Comparison of ENCODE assay signal across 15 cellular contexts in the genomic region with DNA sequence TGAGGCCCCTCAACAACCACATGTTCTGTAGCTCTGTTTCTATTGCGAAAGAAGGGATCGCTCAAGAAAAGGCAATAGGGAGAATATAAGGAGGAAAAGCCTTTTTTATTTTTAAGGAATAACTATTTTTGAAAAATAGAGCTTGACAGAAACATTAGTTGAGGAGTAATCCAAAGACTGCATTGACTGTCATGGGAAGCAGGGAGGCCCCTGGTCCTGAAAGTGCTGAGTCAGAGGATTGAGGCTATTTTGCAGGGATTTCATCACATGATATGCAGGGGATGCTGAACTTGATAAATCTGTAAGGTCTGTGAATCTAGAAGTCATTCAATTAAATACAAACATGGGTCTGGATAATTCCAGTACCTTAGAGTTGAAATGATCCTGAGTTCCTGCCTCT.
DNase-seq lines count a peak whose midpoint lies in the region; ATAC-seq, FAIRE-seq and TF ChIP-seq lines count a peak whose summit lies in the region.
"Had no signal": no experiment of that assay in that cellular context is flagged by ENCODE, and none has a peak within 500 bp of the region (broad histone marks: within the 10 kb centered on the region; RNA-seq: fewer than 3 reads in every experiment).

No MANE protein-coding gene starts in this region.

- no peaks in the 10 kb centered on the region for H3K23me2 ChIP-seq in H1 (ENCODE audit: low read depth, low read length)

- no peak overlapping the region for H3K14ac ChIP-seq in H1 (ENCODE audit: insufficient read length)

- H3K27me3 ChIP-seq in adipocyte (replicated peaks; ENCODE audit: control insufficient read depth, insufficient read depth, low read length) (no peaks in the 10 kb centered on the region), H1 (replicated peaks in 1 of 4; ENCODE audit: control insufficient read depth in 3 of 4, extremely low read depth in 1 of 4, insufficient read depth in 3 of 4, low read length in 3 of 4) (peaks cover 0 to 1% (median 0%) of the 10 kb centered on the region in 4 experiments; a peak in 1 of 7 replicates)

- CTCF ChIA-PET in H1 (lab: Charles Lee; ENCODE audit: partially characterized antibody): interaction anchor here (1.0 kb wide), 2 partner anchors 9 to 49 kb away, joined by 3 read pairs; no protein-coding TSS in a partner anchor

- no peak overlapping the region for H3K18ac ChIP-seq in H1 (ENCODE audit: extremely low read depth, low read length)

- no peak overlapping the region for H2BK15ac ChIP-seq in H1 (ENCODE audit: low read length)

- H3K4me3 ChIP-seq in adipocyte (ENCODE audit: low read length) (no peak overlapping the region), H1 (ENCODE audit: extremely low read depth in 1 of 4, insufficient read depth in 2 of 4, low read depth in 3 of 4, low read length in 4 of 4) (no peak overlapping the region)
- H3K4me3 ChIP-seq: HAP-1 had no signal

- peak; percentile 13 for DNase-seq in NOMO-1 treated with DMSO at 0.1 percent for 48 hours (lab: John Stamatoyannopoulos, UW; ENCODE audit: unreplicated experiment)
- no peak for DNase-seq in NOMO-1 (lab: John Stamatoyannopoulos, UW; ENCODE audit: unreplicated experiment in 2 of 2)
- peak; percentile 37 for DNase-seq in adipocyte (ENCODE audit: low read depth)
- DNase-seq in H1 (ENCODE audit: low read depth in 1 of 2, low spot score in 2 of 2): no peak
- DNase-seq in GM19238 (ENCODE audit: insufficient read length, low spot score): no peak
- DNase-seq: 8988T; ACHN; C1 segment of cervical spinal cord; Calu3; CD4-positive, alpha-beta T cell; DMS 273 treated with DMSO at 0.1 percent for 48 hours; GOT3 had no signal

- no peak overlapping the region for H4K91ac ChIP-seq in H1 (replicated peaks; ENCODE audit: insufficient read length, low read length)

- H2AFZ ChIP-seq in H1 (ENCODE audit: low read length): no peak overlapping the region

- no peak overlapping the region for H3K23ac ChIP-seq in H1 (ENCODE audit: insufficient read length)

- no peak overlapping the region for H2BK120ac ChIP-seq in H1 (replicated peaks; ENCODE audit: low read depth, low read length)

- H4K20me1 ChIP-seq in H1 (replicated peaks in 1 of 2; ENCODE audit: control insufficient read depth in 1 of 2, insufficient read depth in 2 of 2, low read length in 2 of 2): no peaks in the 10 kb centered on the region

- no peaks in the 10 kb centered on the region for H3K79me1 ChIP-seq in H1 (ENCODE audit: low read depth, low read length)

- TF ChIP-seq RAD21 in H1 (IDR thresholded peaks at IDR 0.05 in 1 of 2, conservative IDR thresholded peaks at IDR 0.05 in 1 of 2; ENCODE audit: low read depth in 2 of 2, low read length in 2 of 2): no peak

- H2AK5ac ChIP-seq in H1 (ENCODE audit: low read depth, low read length): no peak overlapping the region

- no peak overlapping the region for H3K27ac ChIP-seq in H1 (ENCODE audit: low read depth, low read length)

- POLR2A ChIA-PET in H1 (lab: Charles Lee; ENCODE audit: partially characterized antibody): no interaction called here

- H3K36me3 ChIP-seq in adipocyte (ENCODE audit: control insufficient read depth, insufficient read depth, low read length, severe bottlenecking): no peaks in the 10 kb centered on the region
- no peaks in the 10 kb centered on the region for H3K36me3 ChIP-seq in H1 (ENCODE audit: control insufficient read depth in 2 of 4, insufficient read depth in 4 of 4, low read length in 3 of 4)
- H3K36me3 ChIP-seq: HAP-1 had no signal

- H2BK12ac ChIP-seq in H1 (ENCODE audit: low read depth, low read length): no peak overlapping the region

- no peak for FAIRE-seq in H1 (lab: Jason Lieb, UNC)

- no peak overlapping the region for H3K4ac ChIP-seq in H1 (replicated peaks; ENCODE audit: insufficient read length, low read depth, low read length)

- H3K9ac ChIP-seq in adipocyte (ENCODE audit: low read length): no peak overlapping the region
- H3K9ac ChIP-seq in H1 (replicated peaks in 1 of 4; ENCODE audit: extremely low read depth in 1 of 4, low read depth in 3 of 4, low read length in 3 of 4): no peak overlapping the region

- H3K56ac ChIP-seq in H1 (replicated peaks; ENCODE audit: insufficient read length, low read depth, low read length): no peak overlapping the region

- H3K79me2 ChIP-seq in H1 (ENCODE audit: control insufficient read depth in 1 of 2, insufficient read depth in 2 of 2, low read length in 2 of 2): no peaks in the 10 kb centered on the region

- no peak overlapping the region for H4K8ac ChIP-seq in H1 (ENCODE audit: extremely low read depth, insufficient read depth, low read length)

- no peak overlapping the region for H2BK5ac ChIP-seq in H1 (ENCODE audit: low read depth, low read length)

- H3K9me3 ChIP-seq in adipocyte (ENCODE audit: control insufficient read depth, low read length): no peaks in the 10 kb centered on the region
- H3K9me3 ChIP-seq in H1 (ENCODE audit: insufficient read depth in 2 of 2, low read depth in 1 of 2, low read length in 1 of 2): no peaks in the 10 kb centered on the region
- H3K9me3 ChIP-seq: HAP-1 had no signal

- no peak for TF ChIP-seq EP300 in H1 (IDR thresholded peaks at IDR 0.05; ENCODE audit: borderline replicate concordance in 1 of 2, low read depth in 2 of 2, low read length in 2 of 2)

- no peak for TF ChIP-seq CTCF in H1 (IDR thresholded peaks at IDR 0.05; ENCODE audit: control extremely low read depth in 1 of 3, insufficient read depth in 1 of 3, low read depth in 1 of 3, low read length in 3 of 3)

- TF ChIP-seq POLR2A in H1 (IDR thresholded peaks at IDR 0.05; ENCODE audit: control extremely low read depth in 1 of 2, low read depth in 2 of 2, low read length in 2 of 2): no peak

- peaks cover 3% of the 10 kb centered on the region for H3K4me1 ChIP-seq in adipocyte (ENCODE audit: control insufficient read depth, insufficient read depth, low read length)
- no peaks in the 10 kb centered on the region for H3K4me1 ChIP-seq in H1 (replicated peaks in 1 of 4; ENCODE audit: control insufficient read depth in 3 of 4, insufficient read depth in 4 of 4, low read length in 3 of 4)
- H3K4me1 ChIP-seq: HAP-1 had no signal

- no peak overlapping the region for H4K5ac ChIP-seq in H1 (ENCODE audit: insufficient read length, low read depth, low read length)

- no peak overlapping the region for H2BK20ac ChIP-seq in H1 (ENCODE audit: low read length)

- ATAC-seq in GM21381 (IDR thresholded peaks at IDR 0.05; ENCODE audit: unreplicated experiment): no peak
- no peak for ATAC-seq in HG02759 (IDR thresholded peaks at IDR 0.05; ENCODE audit: unreplicated experiment)

- whole genome bisulfite sequencing in H1 (ENCODE audit: extremely low coverage in 1 of 2, insufficient coverage in 1 of 2, insufficient read length in 1 of 2, insufficient replicate concordance in 2 of 2, low coverage in 1 of 2, low lambda C conversion rate in 2 of 2, missing lambda C conversion rate in 1 of 2), 2 experiments: 97% methylated on average over 2 of the region's 2 CpGs; no CpG with 5 or more reads in 1 of the 2 experiments

- H3K4me2 ChIP-seq in H1 (ENCODE audit: insufficient read depth in 1 of 2, low read depth in 2 of 2, low read length in 2 of 2): no peak overlapping the region

TF ChIP-seq in H1, 55 proteins besides CTCF, POLR2A, EP300 and RAD21:
- TF ChIP-seq MAFK (IDR thresholded peaks at IDR 0.05; ENCODE audit: low read depth, low read length) (peak; percentile 62), SP1 (IDR thresholded peaks at IDR 0.05; ENCODE audit: low read depth, low read length) (no peak)

Comparison
In these comparisons a context has a peak if more than half of its experiments do, and no peak if none do; other contexts are left out.
1. DNase-seq: peak in NOMO-1 treated with DMSO at 0.1 percent for 48 hours (single experiment) and adipocyte (single experiment); none in NOMO-1 (0 of 2), H1 (0 of 2) and GM19238 (single experiment).